ENCODE assay signal across 8 cellular contexts in genomic region chr12:69879007-69879960, GRCh38. TPM values are rescaled to one million over a fixed set of nuclear protein-coding genes. Genes with fewer than 3 reads are reported as not detected.
DNase-seq lines count a peak whose midpoint lies in the region; ATAC-seq lines count a peak whose summit lies in the region.

No MANE protein-coding gene starts in this region.

- H3K36me3 Mint-ChIP-seq in naive thymus-derived CD8-positive, alpha-beta T cell: no peaks in the 10 kb centered on the region
- no peaks in the 10 kb centered on the region for H3K36me3 Mint-ChIP-seq in stimulated activated effector memory CD8-positive, alpha-beta T cell treated with anti-CD3 and anti-CD28 coated beads, Interleukin-12 subunit alpha, Interleukin-12 subunit beta, amount 100 ng/mL, for 72 hours

- peak overlapping the region in 1 of 10 donors; percentile 45 for H3K4me3 Mint-ChIP-seq in naive thymus-derived CD8-positive, alpha-beta T cell
- no peak overlapping the region for H3K4me3 Mint-ChIP-seq in stimulated activated effector memory CD8-positive, alpha-beta T cell treated with anti-CD3 and anti-CD28 coated beads, Interleukin-12 subunit alpha, Interleukin-12 subunit beta, amount 100 ng/mL, for 72 hours

- DNase-seq in COR-L47 (lab: John Stamatoyannopoulos, UW): peak; percentile 71
- peak; percentile 52 for DNase-seq in HK-2 (ENCODE audit: unreplicated experiment)
- DNase-seq in NCI-H82 treated with DMSO at 0.1 percent for 48 hours (lab: John Stamatoyannopoulos, UW; ENCODE audit: unreplicated experiment): peak; percentile 52
- DNase-seq in activated CD8-positive, alpha-beta memory T cell treated with anti-CD3 and anti-CD28 coated beads for 4 hours (ENCODE audit: low read depth in 2 of 2): peak; percentile 27 to 35
- DNase-seq in epidermal melanocyte (ENCODE audit: insufficient read length, low spot score): peak; percentile 71
- peak; percentile 31 to 80 (median 54) for DNase-seq in naive thymus-derived CD8-positive, alpha-beta T cell
- DNase-seq in stimulated activated effector memory CD8-positive, alpha-beta T cell treated with anti-CD3 and anti-CD28 coated beads, Interleukin-12 subunit alpha, Interleukin-12 subunit beta, amount 100 ng/mL, for 72 hours (ENCODE audit: low spot score in 2 of 2): peak; percentile 39 to 80

- H3K27ac Mint-ChIP-seq in naive thymus-derived CD8-positive, alpha-beta T cell: no peak overlapping the region
- no peak overlapping the region for H3K27ac Mint-ChIP-seq in stimulated activated effector memory CD8-positive, alpha-beta T cell treated with anti-CD3 and anti-CD28 coated beads, Interleukin-12 subunit alpha, Interleukin-12 subunit beta, amount 100 ng/mL, for 72 hours

- POLR2A ChIA-PET in naive thymus-derived CD8-positive, alpha-beta T cell (lab: Charles Lee): no interaction called here

- H3K27me3 Mint-ChIP-seq in naive thymus-derived CD8-positive, alpha-beta T cell: peaks cover 8 to 35% (median 17%) of the 10 kb centered on the region in 5 donors

- ATAC-seq in GM19468 (IDR thresholded peaks at IDR 0.05; ENCODE audit: extremely low read depth, unreplicated experiment): peak; percentile 75
- peak; percentile 82 to 84 for ATAC-seq in naive thymus-derived CD8-positive, alpha-beta T cell
- peak; percentile 84 for ATAC-seq in stimulated activated effector memory CD8-positive, alpha-beta T cell treated with anti-CD3 and anti-CD28 coated beads, Interleukin-12 subunit alpha, Interleukin-12 subunit beta, amount 100 ng/mL, for 72 hours

- peaks cover 1 to 8% (median 4%) of the 10 kb centered on the region in 4 donors for H3K4me1 Mint-ChIP-seq in naive thymus-derived CD8-positive, alpha-beta T cell
- H3K4me1 Mint-ChIP-seq in stimulated activated effector memory CD8-positive, alpha-beta T cell treated with anti-CD3 and anti-CD28 coated beads, Interleukin-12 subunit alpha, Interleukin-12 subunit beta, amount 100 ng/mL, for 72 hours: no peaks in the 10 kb centered on the region

- no peaks in the 10 kb centered on the region for H3K9me3 Mint-ChIP-seq in naive thymus-derived CD8-positive, alpha-beta T cell
- H3K9me3 Mint-ChIP-seq in stimulated activated effector memory CD8-positive, alpha-beta T cell treated with anti-CD3 and anti-CD28 coated beads, Interleukin-12 subunit alpha, Interleukin-12 subunit beta, amount 100 ng/mL, for 72 hours: no peaks in the 10 kb centered on the region

RNA-seq across cellular contexts. Expression of gene MYRFL, which starts 54.3 kb away (rescaled TPM):
- not detected for total RNA-seq in naive thymus-derived CD8-positive, alpha-beta T cell
- not detected for polyA plus RNA-seq in naive thymus-derived CD8-positive, alpha-beta T cell

Comparison
In these comparisons a context has a peak if more than half of its experiments do, and no peak if none do; other contexts are left out.
1. Peak in every context shown above with its lines: DNase-seq and ATAC-seq.